Comparison of ENCODE assay signal across 25 cellular contexts in genomic region chr6:43921548-43922422, GRCh38.
"Had no signal": no experiment of that assay in that cellular context is flagged by ENCODE, and none has a peak within 500 bp of the region (broad histone marks: within the 10 kb centered on the region; RNA-seq: fewer than 3 reads in every experiment).

No MANE protein-coding gene starts in this region.

- H3K4me3 Mint-ChIP-seq: activated naive CD4-positive, alpha-beta T cell treated with anti-CD3 and anti-CD28 coated beads, Interleukin-2, amount 50 U/mL, for 24 hours; activated T-cell treated with anti-CD3 and anti-CD28 coated beads, Interleukin-2, amount 50 U/mL, for 72 hours; neural crest cell; stimulated activated memory B cell treated with anti-CD40 and anti-IgM and Interleukin-4, amounts not matched to agents 10 μg/mL and 1 μg/mL and 100 μg/mL, for 72 hours had no signal

- H3K4me3 ChIP-seq: breast epithelium, coronary artery, lung, psoas muscle, testis, upper lobe of left lung had no signal

- H3K36me3 Mint-ChIP-seq: activated naive CD4-positive, alpha-beta T cell treated with anti-CD3 and anti-CD28 coated beads, Interleukin-2, amount 50 U/mL, for 24 hours; stimulated activated memory B cell treated with anti-CD40 and anti-IgM and Interleukin-4, amounts not matched to agents 10 μg/mL and 1 μg/mL and 100 μg/mL, for 72 hours had no signal

- H3K27ac Mint-ChIP-seq: activated naive CD4-positive, alpha-beta T cell treated with anti-CD3 and anti-CD28 coated beads, Interleukin-2, amount 50 U/mL, for 24 hours; activated T-cell treated with anti-CD3 and anti-CD28 coated beads, Interleukin-2, amount 50 U/mL, for 72 hours; stimulated activated memory B cell treated with anti-CD40 and anti-IgM and Interleukin-4, amounts not matched to agents 10 μg/mL and 1 μg/mL and 100 μg/mL, for 72 hours had no signal

- ATAC-seq: activated T-cell treated with anti-CD3 and anti-CD28 coated beads, Interleukin-2, amount 50 U/mL, for 72 hours; psoas muscle; right cardiac atrium; SK-N-SH treated with all-trans-retinoic acid at 6 μM for 48 hours; stimulated activated memory B cell treated with anti-CD40 and anti-IgM and Interleukin-4, amounts not matched to agents 10 μg/mL and 1 μg/mL and 100 μg/mL, for 72 hours had no signal

- FAIRE-seq: astrocyte, endometrium, frontal cortex, small intestine had no signal

- DNase-seq: activated CD4-positive, alpha-beta T cell treated with anti-CD3 and anti-CD28 coated beads, Interleukin-2, amount 50 U/mL, for 1 hour; activated CD4-positive, CD25-positive, alpha-beta regulatory T cell treated with anti-CD3 and anti-CD28 coated beads, Interleukin-2, amount 50 U/mL, for 72 hours; activated gamma-delta T cell; activated T-cell treated with anti-CD3 and anti-CD28 coated beads, Interleukin-2, amount 50 U/mL, for 72 hours; head of caudate nucleus; kidney glomerular epithelial cell; midbrain; psoas muscle; small intestine; stimulated activated CD4-positive, alpha-beta T cell treated with anti-CD3 and anti-CD28 coated beads, Interleukin-4, amount 100 ng/mL, for 24 hours; T-helper 1 cell; T1000; testis had no signal

- H3K27me3 ChIP-seq: breast epithelium, testis, upper lobe of left lung had no signal

- H3K4me1 ChIP-seq: breast epithelium had no signal

- H3K9me3 ChIP-seq: breast epithelium, psoas muscle, testis, upper lobe of left lung had no signal

- H3K27ac ChIP-seq: breast epithelium, coronary artery, psoas muscle, testis, upper lobe of left lung had no signal

- H3K36me3 ChIP-seq: breast epithelium, upper lobe of left lung had no signal
